In the genomic region with DNA sequence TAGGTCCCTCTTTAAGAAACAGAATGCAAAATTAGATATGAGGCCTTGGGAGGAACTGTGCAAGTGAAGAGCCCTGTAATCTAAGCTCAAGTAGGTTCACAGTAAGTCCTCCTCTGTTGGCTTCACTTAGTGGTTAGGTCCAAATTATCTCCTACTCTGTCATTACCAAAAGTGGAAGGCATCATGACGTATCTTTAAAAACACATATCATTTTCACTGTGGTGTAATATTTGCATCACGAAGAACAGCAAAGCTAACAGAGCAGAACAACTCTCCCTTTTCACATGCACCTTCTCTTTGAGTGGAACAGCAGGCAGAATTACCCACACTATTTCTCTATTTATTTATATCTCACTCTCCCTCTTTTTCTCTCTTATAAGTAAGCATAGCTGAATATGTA, we compare ENCODE assay signal across 21 cellular contexts.
"Had no signal": no experiment of that assay in that cellular context is flagged by ENCODE, and none has a peak within 500 bp of the region (broad histone marks: within the 10 kb centered on the region; RNA-seq: fewer than 3 reads in every experiment).

No MANE protein-coding gene starts in this region.

- H3K36me3 ChIP-seq: MG63 had no signal

- H3K9me3 ChIP-seq: MG63, SK-N-SH had no signal

- H3K4me3 ChIP-seq: MG63 had no signal

- H3K27me3 ChIP-seq: MG63 had no signal

- DNase-seq: IMR-90; Karpas-422; KG1; MG63; NCI-H1092; NCI-H1105 treated with DMSO at 0.1 percent for 48 hours; NCI-H1436; NCI-H187; NCI-H2029; NCI-H2081 treated with DMSO at 0.1 percent for 48 hours; NCI-H2227 treated with DMSO at 0.1 percent for 48 hours; NCI-H524; NCI-H748 treated with DMSO at 0.1 percent for 48 hours; NK-92 treated with Interleukin-12 subunit alpha and Interleukin-12 subunit beta, amount 100 ng/mL, for 24 hours; PC-3; SHP77; SK-N-SH; T-helper 2 cell had no signal

- ATAC-seq: HepG2, Panc1, PC-3 had no signal

- H3K27ac ChIP-seq: RWPE1 had no signal
